1 cellular context compared by ENCODE assay signal in genomic region chr17:80270836-80271235, GRCh38.
A peak's percentile ranks its signal among the peaks of the same experiment; 100 is the strongest.
TF ChIP-seq lines count a peak whose summit lies in the region.

No MANE protein-coding gene starts in this region.

TF ChIP-seq in K562, 482 proteins besides CTCF, POLR2A, EP300 and RAD21 (continued from another document):
- TF ChIP-seq ZNF589 (CRISPR knock-in tag; IDR thresholded peaks at IDR 0.05; ENCODE audit: low read depth) (no peak), EZH2 (IDR thresholded peaks at IDR 0.05; ENCODE audit: borderline replicate concordance, low read depth, low read length) (no peak), PKNOX1 (IDR thresholded peaks at IDR 0.05) (peak; percentile 97), FOS (IDR thresholded peaks at IDR 0.05; ENCODE audit: extremely low read depth, insufficient read length) (peak; percentile 87), RBM25 (IDR thresholded peaks at IDR 0.05; ENCODE audit: low read depth, low read length, severe bottlenecking) (peak; percentile 87), NEUROD1 (IDR thresholded peaks at IDR 0.05; ENCODE audit: borderline replicate concordance, low read depth, low read length, partially characterized antibody) (peak; percentile 58), CHD2 (IDR thresholded peaks at IDR 0.05; ENCODE audit: low read depth, low read length) (peak; percentile 67; the same call in 1 of the 2 replicates), HLTF (IDR thresholded peaks at IDR 0.05) (no peak), SP2 (IDR thresholded peaks at IDR 0.05; ENCODE audit: extremely low read depth, low read depth, low read length, poor library complexity, severe bottlenecking) (peak; percentile 84), MBD2 (IDR thresholded peaks at IDR 0.05; ENCODE audit: borderline replicate concordance, low read depth) (peak; percentile 90; the same call in 1 of the 2 replicates), POLR2AphosphoS2 (IDR thresholded peaks at IDR 0.05; ENCODE audit: low read length) (peak; percentile 80), NFYB (IDR thresholded peaks at IDR 0.05; ENCODE audit: extremely low read depth, insufficient read length) (peak; percentile 54), ASH1L (IDR thresholded peaks at IDR 0.05; ENCODE audit: borderline replicate concordance, low read depth, partially characterized antibody) (peak; percentile 73), HMGN3 (IDR thresholded peaks at IDR 0.05; ENCODE audit: borderline replicate concordance, extremely low read depth, insufficient read length, low read depth, low read length) (no peak), PTBP1 (IDR thresholded peaks at IDR 0.05; ENCODE audit: low read depth, low read length) (peak; percentile 50; the same call in 1 of the 2 replicates)
- TF ChIP-seq, protein P1, sequence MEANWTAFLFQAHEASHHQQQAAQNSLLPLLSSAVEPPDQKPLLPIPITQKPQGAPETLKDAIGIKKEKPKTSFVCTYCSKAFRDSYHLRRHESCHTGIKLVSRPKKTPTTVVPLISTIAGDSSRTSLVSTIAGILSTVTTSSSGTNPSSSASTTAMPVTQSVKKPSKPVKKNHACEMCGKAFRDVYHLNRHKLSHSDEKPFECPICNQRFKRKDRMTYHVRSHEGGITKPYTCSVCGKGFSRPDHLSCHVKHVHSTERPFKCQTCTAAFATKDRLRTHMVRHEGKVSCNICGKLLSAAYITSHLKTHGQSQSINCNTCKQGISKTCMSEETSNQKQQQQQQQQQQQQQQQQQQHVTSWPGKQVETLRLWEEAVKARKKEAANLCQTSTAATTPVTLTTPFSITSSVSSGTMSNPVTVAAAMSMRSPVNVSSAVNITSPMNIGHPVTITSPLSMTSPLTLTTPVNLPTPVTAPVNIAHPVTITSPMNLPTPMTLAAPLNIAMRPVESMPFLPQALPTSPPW (CRISPR knock-in tag; IDR thresholded peaks at IDR 0.05): no peak
- TF ChIP-seq, protein P2, sequence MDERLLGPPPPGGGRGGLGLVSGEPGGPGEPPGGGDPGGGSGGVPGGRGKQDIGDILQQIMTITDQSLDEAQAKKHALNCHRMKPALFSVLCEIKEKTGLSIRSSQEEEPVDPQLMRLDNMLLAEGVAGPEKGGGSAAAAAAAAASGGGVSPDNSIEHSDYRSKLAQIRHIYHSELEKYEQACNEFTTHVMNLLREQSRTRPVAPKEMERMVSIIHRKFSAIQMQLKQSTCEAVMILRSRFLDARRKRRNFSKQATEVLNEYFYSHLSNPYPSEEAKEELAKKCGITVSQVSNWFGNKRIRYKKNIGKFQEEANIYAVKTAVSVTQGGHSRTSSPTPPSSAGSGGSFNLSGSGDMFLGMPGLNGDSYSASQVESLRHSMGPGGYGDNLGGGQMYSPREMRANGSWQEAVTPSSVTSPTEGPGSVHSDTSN (CRISPR knock-in tag; IDR thresholded peaks at IDR 0.05; ENCODE audit: low read depth): peak; percentile 55
- TF ChIP-seq, protein P2 (tag; conservative IDR thresholded peaks at IDR 0.05; ENCODE audit: low read depth): peak; percentile 79
- TF ChIP-seq, protein P3, sequence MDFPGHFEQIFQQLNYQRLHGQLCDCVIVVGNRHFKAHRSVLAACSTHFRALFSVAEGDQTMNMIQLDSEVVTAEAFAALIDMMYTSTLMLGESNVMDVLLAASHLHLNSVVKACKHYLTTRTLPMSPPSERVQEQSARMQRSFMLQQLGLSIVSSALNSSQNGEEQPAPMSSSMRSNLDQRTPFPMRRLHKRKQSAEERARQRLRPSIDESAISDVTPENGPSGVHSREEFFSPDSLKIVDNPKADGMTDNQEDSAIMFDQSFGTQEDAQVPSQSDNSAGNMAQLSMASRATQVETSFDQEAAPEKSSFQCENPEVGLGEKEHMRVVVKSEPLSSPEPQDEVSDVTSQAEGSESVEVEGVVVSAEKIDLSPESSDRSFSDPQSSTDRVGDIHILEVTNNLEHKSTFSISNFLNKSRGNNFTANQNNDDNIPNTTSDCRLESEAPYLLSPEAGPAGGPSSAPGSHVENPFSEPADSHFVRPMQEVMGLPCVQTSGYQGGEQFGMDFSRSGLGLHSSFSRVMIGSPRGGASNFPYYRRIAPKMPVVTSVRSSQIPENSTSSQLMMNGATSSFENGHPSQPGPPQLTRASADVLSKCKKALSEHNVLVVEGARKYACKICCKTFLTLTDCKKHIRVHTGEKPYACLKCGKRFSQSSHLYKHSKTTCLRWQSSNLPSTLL (IDR thresholded peaks at IDR 0.05): no peak
